15 cellular contexts compared by ENCODE assay signal in the genomic region with DNA sequence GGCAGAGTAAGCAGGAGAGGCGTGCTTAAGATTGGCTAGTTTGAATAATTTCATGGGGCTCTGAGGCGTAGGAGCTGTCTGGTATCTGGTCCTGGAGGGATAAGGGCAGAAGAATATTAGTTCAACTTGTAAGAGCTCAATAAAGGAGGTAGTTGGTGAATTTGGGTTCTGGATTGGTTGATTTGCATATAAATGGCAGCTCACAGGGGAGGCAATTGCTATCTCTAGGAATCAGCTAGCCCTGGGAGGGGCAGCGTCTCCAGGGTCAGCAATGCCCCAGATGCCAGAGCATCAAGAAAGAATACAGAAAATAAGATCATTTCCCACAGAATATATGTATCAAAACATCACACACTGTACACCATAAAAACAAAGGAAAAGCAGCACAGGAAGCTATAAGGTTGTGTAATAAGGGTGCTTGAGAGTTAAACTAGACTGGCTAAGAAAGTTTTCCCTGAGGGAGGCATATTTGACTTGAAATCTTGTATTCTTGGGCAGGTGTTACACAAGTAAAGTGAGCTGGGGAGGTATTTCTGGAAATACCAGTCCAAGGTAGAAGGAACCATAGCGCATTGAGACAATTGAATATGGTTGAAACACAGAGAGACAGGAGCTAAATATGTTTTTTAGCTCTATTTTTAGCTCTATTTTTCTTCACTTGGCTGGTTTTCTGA. TPM values are rescaled to one million over a fixed set of nuclear protein-coding genes. Genes with fewer than 3 reads are reported as not detected.
A peak's percentile ranks its signal among the peaks of the same experiment; 100 is the strongest.
DNase-seq lines count a peak whose midpoint lies in the region; ATAC-seq lines count a peak whose summit lies in the region.
"Had no signal": no experiment of that assay in that cellular context is flagged by ENCODE, and none has a peak within 500 bp of the region (broad histone marks: within the 10 kb centered on the region; RNA-seq: fewer than 3 reads in every experiment).

No MANE protein-coding gene starts in this region.

- H4K20me1 ChIP-seq in Karpas-422 (ENCODE audit: insufficient read depth, low read depth, low read length), result no peaks in the 10 kb centered on the region

- no peak overlapping the region for H2BK5ac ChIP-seq in trophoblast cell (ENCODE audit: low read depth, low read length, poor library complexity)

- peaks cover 4% of the 10 kb centered on the region for H3K79me1 ChIP-seq in trophoblast cell (ENCODE audit: low read length)

- no peaks in the 10 kb centered on the region for H3K9me2 ChIP-seq in Karpas-422 (replicated peaks; ENCODE audit: insufficient read depth, low read length)

- H3K27ac ChIP-seq in trophoblast cell (ENCODE audit: low read depth, low read length) (no peak overlapping the region), Karpas-422 (ENCODE audit: low read length) (no peak overlapping the region)

- H3K36me3 ChIP-seq in NT2/D1 (ENCODE audit: insufficient read depth, insufficient read length, low read length) (no peaks in the 10 kb centered on the region), trophoblast cell (ENCODE audit: control insufficient read depth in 1 of 2, insufficient read depth in 2 of 2, low read length in 2 of 2) (no peaks in the 10 kb centered on the region), Karpas-422 (ENCODE audit: insufficient read depth, low read length) (no peaks in the 10 kb centered on the region)

- peak; percentile 68 for DNase-seq in ELF-1 (ENCODE audit: low read depth, low spot score)
- peak; percentile 74 for DNase-seq in NT2/D1 (ENCODE audit: low read depth, low spot score)
- DNase-seq in trophoblast cell, result peak; percentile 51 to 96
- DNase-seq in activated CD4-positive, alpha-beta T cell treated with anti-CD3 and anti-CD28 coated beads for 48 hours, result no peak
- DNase-seq in Karpas-422, result no peak
- no peak for DNase-seq in stimulated activated naive CD4-positive, alpha-beta T cell (lab: John Stamatoyannopoulos, UW)
- DNase-seq: COR-L47, DMS153, KG1, NCI-H1048, NCI-H1436 treated with DMSO at 0.1 percent for 48 hours, NCI-H2029 treated with DMSO at 0.1 percent for 48 hours, NCI-H510A treated with DMSO at 0.1 percent for 48 hours had no signal

- H3K4me3 ChIP-seq in NT2/D1 (ENCODE audit: insufficient read length, low read depth) (no peak overlapping the region), trophoblast cell (ENCODE audit: low read depth, low read length) (no peak overlapping the region), Karpas-422 (ENCODE audit: low read length) (no peak overlapping the region)

- peak overlapping the region; percentile 29 for H4K8ac ChIP-seq in trophoblast cell (ENCODE audit: low read depth, low read length)

- H3K14ac ChIP-seq in trophoblast cell (ENCODE audit: low read length), result no peak overlapping the region

- no peak overlapping the region for H2BK120ac ChIP-seq in trophoblast cell (ENCODE audit: insufficient read depth, low read length, poor library complexity)

- H2AK5ac ChIP-seq in trophoblast cell (ENCODE audit: low read length), result no peak overlapping the region

- no peak overlapping the region for H3K9ac ChIP-seq in NT2/D1 (ENCODE audit: insufficient read length, low read depth)
- H3K9ac ChIP-seq in trophoblast cell (ENCODE audit: low read length), result no peak overlapping the region
- no peak overlapping the region for H3K9ac ChIP-seq in Karpas-422 (ENCODE audit: low read length)

- peaks cover 15% of the 10 kb centered on the region for H3K9me3 ChIP-seq in NT2/D1 (ENCODE audit: insufficient read depth, low read length)
- H3K9me3 ChIP-seq in trophoblast cell (ENCODE audit: insufficient read depth, low read depth, low read length), result no peaks in the 10 kb centered on the region
- no peaks in the 10 kb centered on the region for H3K9me3 ChIP-seq in Karpas-422 (ENCODE audit: low read length)

- H4K12ac ChIP-seq in trophoblast cell (ENCODE audit: low read depth, low read length), result no peak overlapping the region

- H3K27me3 ChIP-seq in NT2/D1 (ENCODE audit: insufficient read depth, insufficient read length) (no peaks in the 10 kb centered on the region), trophoblast cell (ENCODE audit: insufficient read depth, low read length) (no peaks in the 10 kb centered on the region), Karpas-422 (ENCODE audit: low read length) (no peaks in the 10 kb centered on the region)

- H4K91ac ChIP-seq in trophoblast cell (ENCODE audit: low read depth, low read length), result no peak overlapping the region

- H3K23ac ChIP-seq in trophoblast cell (ENCODE audit: low read length), result no peak overlapping the region

- no CpG with 5 or more reads among the region's 4 CpGs for WGBS in trophoblast cell (ENCODE audit: extremely low coverage, insufficient coverage, insufficient read length)

- H3K4ac ChIP-seq in trophoblast cell (ENCODE audit: low read depth, low read length), result no peak overlapping the region

- H2AFZ ChIP-seq in trophoblast cell (ENCODE audit: insufficient read depth, low read length, poor library complexity), result no peak overlapping the region
- H2AFZ ChIP-seq in Karpas-422 (ENCODE audit: low read length), result no peak overlapping the region

- ATAC-seq in esophagus mucosa, result peak; percentile 88
- ATAC-seq: HepG2 had no signal

- no peaks in the 10 kb centered on the region for H3K4me1 ChIP-seq in NT2/D1 (ENCODE audit: insufficient read depth, insufficient read length)
- H3K4me1 ChIP-seq in trophoblast cell (ENCODE audit: control insufficient read depth in 1 of 2, insufficient read depth in 2 of 2, low read length in 2 of 2), result peaks cover 4 to 5% of the 10 kb centered on the region in 2 experiments
- no peaks in the 10 kb centered on the region; the same call in 1 of the 2 replicates for H3K4me1 ChIP-seq in Karpas-422 (ENCODE audit: low read length)

- H3K4me2 ChIP-seq in trophoblast cell (ENCODE audit: low read length) (no peak overlapping the region), Karpas-422 (ENCODE audit: low read depth, low read length, poor library complexity, severe bottlenecking) (no peak overlapping the region)

- no peak overlapping the region for H2BK12ac ChIP-seq in trophoblast cell (ENCODE audit: low read length)

- H3K18ac ChIP-seq in trophoblast cell (ENCODE audit: low read length), result no peak overlapping the region

- H3K79me2 ChIP-seq in trophoblast cell (ENCODE audit: control insufficient read depth, insufficient read depth, low read length, poor library complexity) (no peaks in the 10 kb centered on the region), Karpas-422 (ENCODE audit: low read length) (no peaks in the 10 kb centered on the region)

RNA-seq across cellular contexts. Expression of a gene that starts 6.1 kb away (rescaled TPM):
- not detected for total RNA-seq in esophagus mucosa
- 0.07 and 0.21 TPM in 2 replicates for polyA plus RNA-seq in trophoblast cell (2013)
- total RNA-seq in Karpas-422 (2014; rRNA removed; shearing (Covaris generic); ENCODE audit: low replicate concordance), result not detected in 2 replicates
- total RNA-seq: HepG2 had no signal
- polyA plus RNA-seq: HepG2 had no signal

Comparison
In these comparisons a context has a peak if more than half of its experiments do, and no peak if none do; other contexts are left out.
1. DNase-seq: peak in ELF-1 (single experiment), NT2/D1 (single experiment) and trophoblast cell (2 of 2); none in activated CD4-positive, alpha-beta T cell treated with anti-CD3 and anti-CD28 coated beads for 48 hours (single experiment), Karpas-422 (single experiment) and stimulated activated naive CD4-positive, alpha-beta T cell (0 of 6).